Comparison of ENCODE assay signal across 2 cellular contexts in genomic region chr15:101009176-101009575, GRCh38.
TF ChIP-seq lines count a peak whose summit lies in the region.

No MANE protein-coding gene starts in this region.

TF ChIP-seq in HEK293, 187 proteins besides CTCF, POLR2A, EP300 and RAD21 (continued from another document):
- no peak for TF ChIP-seq TSHZ1 (tag by site-specific recombination; IDR thresholded peaks at IDR 0.05; ENCODE audit: borderline replicate concordance)
- TF ChIP-seq, protein P1, sequence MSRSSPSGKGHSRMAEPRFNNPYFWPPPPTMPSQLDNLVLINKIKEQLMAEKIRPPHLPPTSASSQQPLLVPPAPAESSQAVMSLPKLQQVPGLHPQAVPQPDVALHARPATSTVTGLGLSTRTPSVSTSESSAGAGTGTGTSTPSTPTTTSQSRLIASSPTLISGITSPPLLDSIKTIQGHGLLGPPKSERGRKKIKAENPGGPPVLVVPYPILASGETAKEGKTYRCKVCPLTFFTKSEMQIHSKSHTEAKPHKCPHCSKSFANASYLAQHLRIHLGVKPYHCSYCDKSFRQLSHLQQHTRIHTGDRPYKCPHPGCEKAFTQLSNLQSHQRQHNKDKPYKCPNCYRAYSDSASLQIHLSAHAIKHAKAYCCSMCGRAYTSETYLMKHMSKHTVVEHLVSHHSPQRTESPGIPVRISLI (tag by site-specific recombination; IDR thresholded peaks at IDR 0.05): no peak
- no peak for TF ChIP-seq ZNF776 (tag by site-specific recombination; IDR thresholded peaks at IDR 0.05; ENCODE audit: borderline replicate concordance)
- no peak for TF ChIP-seq ZNF548 (tag by site-specific recombination; IDR thresholded peaks at IDR 0.05)
- TF ChIP-seq, protein P2, sequence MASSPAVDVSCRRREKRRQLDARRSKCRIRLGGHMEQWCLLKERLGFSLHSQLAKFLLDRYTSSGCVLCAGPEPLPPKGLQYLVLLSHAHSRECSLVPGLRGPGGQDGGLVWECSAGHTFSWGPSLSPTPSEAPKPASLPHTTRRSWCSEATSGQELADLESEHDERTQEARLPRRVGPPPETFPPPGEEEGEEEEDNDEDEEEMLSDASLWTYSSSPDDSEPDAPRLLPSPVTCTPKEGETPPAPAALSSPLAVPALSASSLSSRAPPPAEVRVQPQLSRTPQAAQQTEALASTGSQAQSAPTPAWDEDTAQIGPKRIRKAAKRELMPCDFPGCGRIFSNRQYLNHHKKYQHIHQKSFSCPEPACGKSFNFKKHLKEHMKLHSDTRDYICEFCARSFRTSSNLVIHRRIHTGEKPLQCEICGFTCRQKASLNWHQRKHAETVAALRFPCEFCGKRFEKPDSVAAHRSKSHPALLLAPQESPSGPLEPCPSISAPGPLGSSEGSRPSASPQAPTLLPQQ (tag by site-specific recombination; IDR thresholded peaks at IDR 0.05): no peak
- no peak for TF ChIP-seq ZNF621 (tag by site-specific recombination; IDR thresholded peaks at IDR 0.05)
- no peak for TF ChIP-seq ZFP41 (tag by site-specific recombination; IDR thresholded peaks at IDR 0.05; ENCODE audit: borderline replicate concordance)
- TF ChIP-seq ZNF114 (tag by site-specific recombination; IDR thresholded peaks at IDR 0.05): no peak
- no peak for TF ChIP-seq ZNF701 (tag by site-specific recombination; IDR thresholded peaks at IDR 0.05)
- no peak for TF ChIP-seq ZNF350 (tag by site-specific recombination; IDR thresholded peaks at IDR 0.05)

TF ChIP-seq in K562, 482 proteins besides CTCF, POLR2A, EP300 and RAD21 (continued from another document):
- TF ChIP-seq, protein P3, sequence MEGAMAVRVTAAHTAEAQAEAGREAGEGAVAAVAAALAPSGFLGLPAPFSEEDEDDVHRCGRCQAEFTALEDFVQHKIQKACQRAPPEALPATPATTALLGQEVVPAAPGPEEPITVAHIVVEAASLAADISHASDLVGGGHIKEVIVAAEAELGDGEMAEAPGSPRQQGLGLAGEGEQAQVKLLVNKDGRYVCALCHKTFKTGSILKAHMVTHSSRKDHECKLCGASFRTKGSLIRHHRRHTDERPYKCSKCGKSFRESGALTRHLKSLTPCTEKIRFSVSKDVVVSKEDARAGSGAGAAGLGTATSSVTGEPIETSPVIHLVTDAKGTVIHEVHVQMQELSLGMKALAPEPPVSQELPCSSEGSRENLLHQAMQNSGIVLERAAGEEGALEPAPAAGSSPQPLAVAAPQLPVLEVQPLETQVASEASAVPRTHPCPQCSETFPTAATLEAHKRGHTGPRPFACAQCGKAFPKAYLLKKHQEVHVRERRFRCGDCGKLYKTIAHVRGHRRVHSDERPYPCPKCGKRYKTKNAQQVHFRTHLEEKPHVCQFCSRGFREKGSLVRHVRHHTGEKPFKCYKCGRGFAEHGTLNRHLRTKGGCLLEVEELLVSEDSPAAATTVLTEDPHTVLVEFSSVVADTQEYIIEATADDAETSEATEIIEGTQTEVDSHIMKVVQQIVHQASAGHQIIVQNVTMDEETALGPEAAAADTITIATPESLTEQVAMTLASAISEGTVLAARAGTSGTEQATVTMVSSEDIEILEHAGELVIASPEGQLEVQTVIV (CRISPR knock-in tag; IDR thresholded peaks at IDR 0.05; ENCODE audit: borderline replicate concordance): no peak
- TF ChIP-seq STAT6 (CRISPR knock-in tag; IDR thresholded peaks at IDR 0.05): no peak
- no peak for TF ChIP-seq PHF8 (IDR thresholded peaks at IDR 0.05; ENCODE audit: borderline replicate concordance, low read length)
- TF ChIP-seq SNIP1 (IDR thresholded peaks at IDR 0.05; ENCODE audit: low read depth): no peak
- no peak for TF ChIP-seq BACH1 (tag; IDR thresholded peaks at IDR 0.05)
- TF ChIP-seq YY1 (IDR thresholded peaks at IDR 0.05; ENCODE audit: borderline replicate concordance in 1 of 3, control insufficient read depth in 1 of 3, extremely low read depth in 1 of 3, insufficient read depth in 3 of 3, insufficient read length in 1 of 3, insufficient replicate concordance in 2 of 3, low read depth in 1 of 3, low read length in 2 of 3): no peak
- no peak for TF ChIP-seq RNF219 (CRISPR knock-in tag; IDR thresholded peaks at IDR 0.05)
